In genomic region chr14:101737414-101738367, GRCh38 we compare ENCODE assay signal across 12 cellular contexts. TPM values are rescaled to one million over a fixed set of nuclear protein-coding genes. Genes with fewer than 3 reads are reported as not detected.
DNase-seq lines count a peak whose midpoint lies in the region; ATAC-seq and TF ChIP-seq lines count a peak whose summit lies in the region.
"Had no signal": no experiment of that assay in that cellular context is flagged by ENCODE, and none has a peak within 500 bp of the region (broad histone marks: within the 10 kb centered on the region; RNA-seq: fewer than 3 reads in every experiment).

No MANE protein-coding gene starts in this region.

- no peaks in the 10 kb centered on the region for H3K79me2 ChIP-seq in hepatocyte

- no peaks in the 10 kb centered on the region for H4K20me1 ChIP-seq in hepatocyte (ENCODE audit: insufficient read depth, poor library complexity, severe bottlenecking)

- H3K4me3 Mint-ChIP-seq in CD4-positive, alpha-beta memory T cell: no peak overlapping the region
- no peak overlapping the region for H3K4me3 Mint-ChIP-seq in activated CD4-positive, alpha-beta T cell treated with anti-CD3 and anti-CD28 coated beads, Interleukin-2, amount 10 ng/mL, durations not matched to agents 7 days and 5 days
- H3K4me3 Mint-ChIP-seq: mesothelial cell of epicardium had no signal

- H3K36me3 ChIP-seq in CD4-positive, alpha-beta memory T cell (ENCODE audit: insufficient read depth, low read length): no peaks in the 10 kb centered on the region
- no peaks in the 10 kb centered on the region for H3K36me3 ChIP-seq in hepatocyte (replicated peaks; ENCODE audit: insufficient read depth, low read depth)
- H3K36me3 ChIP-seq: Peyer's patch, thoracic aorta had no signal

- H2AFZ ChIP-seq in hepatocyte: no peak overlapping the region

- no peak for TF ChIP-seq CTCF in hepatocyte (IDR thresholded peaks at IDR 0.05; ENCODE audit: poor library complexity)

- POLR2A ChIA-PET in CD4-positive, alpha-beta memory T cell (lab: Charles Lee; ENCODE audit: partially characterized antibody): interaction anchor here (1.3 kb wide), 1 partner anchor 15 kb away, joined by 6 read pairs; no protein-coding TSS in a partner anchor
- POLR2A ChIA-PET in activated CD4-positive, alpha-beta T cell treated with anti-CD3 and anti-CD28 coated beads, Interleukin-2, amount 10 ng/mL, durations not matched to agents 7 days and 5 days (lab: Charles Lee): no interaction called here
- POLR2A ChIA-PET in HEK293T (lab: Yijun Ruan, JAX): no interaction called here

- no peaks in the 10 kb centered on the region for H3K9me2 ChIP-seq in hepatocyte (replicated peaks; ENCODE audit: insufficient read depth)

- intact Hi-C loops in CD4-positive, alpha-beta memory T cell (cut with micrococcal nuclease): loop anchor here (2.0 kb wide), 1 partner anchor 15 kb away; no protein-coding TSS in a partner anchor
- intact Hi-C loops in left colon (cut with DNase I, micrococcal nuclease): no loop called here

- 83% methylated on average over 11 of the region's 11 CpGs for whole genome bisulfite sequencing in hepatocyte (ENCODE audit: low lambda C conversion rate, missing lambda C conversion rate)

- H3K4me1 ChIP-seq in CD4-positive, alpha-beta memory T cell (ENCODE audit: insufficient read depth, low read length): peaks cover 13% of the 10 kb centered on the region
- no peaks in the 10 kb centered on the region for H3K4me1 ChIP-seq in hepatocyte (ENCODE audit: insufficient read depth)
- H3K4me1 ChIP-seq: Peyer's patch had no signal

- peaks cover 0 to 30% (median 17%) of the 10 kb centered on the region in 8 donors for H3K9me3 Mint-ChIP-seq in CD4-positive, alpha-beta memory T cell
- H3K9me3 Mint-ChIP-seq in activated CD4-positive, alpha-beta T cell treated with anti-CD3 and anti-CD28 coated beads, Interleukin-2, amount 10 ng/mL, durations not matched to agents 7 days and 5 days: peaks cover 29% of the 10 kb centered on the region

- H3K4me1 Mint-ChIP-seq in CD4-positive, alpha-beta memory T cell: peaks cover 5 to 25% (median 9%) of the 10 kb centered on the region in 4 donors
- peaks cover 19% of the 10 kb centered on the region for H3K4me1 Mint-ChIP-seq in activated CD4-positive, alpha-beta T cell treated with anti-CD3 and anti-CD28 coated beads, Interleukin-2, amount 10 ng/mL, durations not matched to agents 7 days and 5 days
- H3K4me1 Mint-ChIP-seq: mesothelial cell of epicardium had no signal

- no peaks in the 10 kb centered on the region for H3K27me3 Mint-ChIP-seq in CD4-positive, alpha-beta memory T cell
- no peaks in the 10 kb centered on the region for H3K27me3 Mint-ChIP-seq in activated CD4-positive, alpha-beta T cell treated with anti-CD3 and anti-CD28 coated beads, Interleukin-2, amount 10 ng/mL, durations not matched to agents 7 days and 5 days

- no peak overlapping the region for H3K4me2 ChIP-seq in hepatocyte

- DNase-seq in CD4-positive, alpha-beta memory T cell: peak in 1 of 5 donors; percentile 28
- peak; percentile 34 for DNase-seq in activated CD4-positive, alpha-beta T cell treated with anti-CD3 and anti-CD28 coated beads, Interleukin-2, amount 10 ng/mL, durations not matched to agents 7 days and 5 days
- no peak for DNase-seq in left colon
- no peak for DNase-seq in HEK293T (ENCODE audit: extremely low spot score)
- no peak for DNase-seq in hippocampal formation (lab: John Stamatoyannopoulos, UW)
- DNase-seq in hepatocyte (ENCODE audit: low spot score): no peak
- DNase-seq in NCI-H226: no peak
- DNase-seq: GF-D8 had no signal

- H3K27ac Mint-ChIP-seq in CD4-positive, alpha-beta memory T cell: peak overlapping the region; percentile 8 to 92 (median 59)
- no peak overlapping the region for H3K27ac Mint-ChIP-seq in activated CD4-positive, alpha-beta T cell treated with anti-CD3 and anti-CD28 coated beads, Interleukin-2, amount 10 ng/mL, durations not matched to agents 7 days and 5 days
- H3K27ac Mint-ChIP-seq: mesothelial cell of epicardium had no signal

- H3K27ac ChIP-seq in CD4-positive, alpha-beta memory T cell (ENCODE audit: low read depth, low read length): no peak overlapping the region
- H3K27ac ChIP-seq in hepatocyte: no peak overlapping the region
- H3K27ac ChIP-seq: Peyer's patch, thoracic aorta had no signal

- peaks cover 0 to 6% of the 10 kb centered on the region in 2 donors for H3K9me3 ChIP-seq in CD4-positive, alpha-beta memory T cell (ENCODE audit: control insufficient read depth in 1 of 2, low read length in 2 of 2)
- H3K9me3 ChIP-seq in hepatocyte (ENCODE audit: low read depth): no peaks in the 10 kb centered on the region
- H3K9me3 ChIP-seq: thoracic aorta had no signal

- H3K4me3 ChIP-seq in CD4-positive, alpha-beta memory T cell (ENCODE audit: low read length in 2 of 2): no peak overlapping the region
- H3K4me3 ChIP-seq in hepatocyte: no peak overlapping the region
- H3K4me3 ChIP-seq: Peyer's patch, thoracic aorta had no signal

- ATAC-seq in GM18868 (IDR thresholded peaks at IDR 0.05; ENCODE audit: unreplicated experiment): peak; percentile 46
- ATAC-seq in left colon: peak; percentile 44

- H3K36me3 Mint-ChIP-seq in CD4-positive, alpha-beta memory T cell: peaks cover 8 to 16% of the 10 kb centered on the region in 2 donors
- peaks cover 15% of the 10 kb centered on the region for H3K36me3 Mint-ChIP-seq in activated CD4-positive, alpha-beta T cell treated with anti-CD3 and anti-CD28 coated beads, Interleukin-2, amount 10 ng/mL, durations not matched to agents 7 days and 5 days (ENCODE audit: low read depth)
- H3K36me3 Mint-ChIP-seq: mesothelial cell of epicardium had no signal

- H3K27me3 ChIP-seq in CD4-positive, alpha-beta memory T cell (ENCODE audit: insufficient read depth, low read length): no peaks in the 10 kb centered on the region
- no peaks in the 10 kb centered on the region for H3K27me3 ChIP-seq in hepatocyte
- H3K27me3 ChIP-seq: Peyer's patch had no signal

- CTCF ChIA-PET in CD4-positive, alpha-beta memory T cell (lab: Charles Lee; ENCODE audit: partially characterized antibody): interaction anchor here (0.8 to 4.9 kb wide), 5 partner anchors 15 to 34 kb away, joined by 3 to 23 read pairs (median 4); no protein-coding TSS in a partner anchor
- CTCF ChIA-PET in activated CD4-positive, alpha-beta T cell treated with anti-CD3 and anti-CD28 coated beads, Interleukin-2, amount 10 ng/mL, durations not matched to agents 7 days and 5 days (lab: Charles Lee): interaction anchor here (0.6 to 1.4 kb wide), 3 partner anchors 30 to 450 kb away, joined by 3 read pairs; no protein-coding TSS in a partner anchor
- CTCF ChIA-PET in HEK293T (lab: Yijun Ruan, JAX): no interaction called here

TF ChIP-seq in HEK293T, 16 proteins besides CTCF, POLR2A, EP300 and RAD21:
- TF ChIP-seq TARDBP (IDR thresholded peaks at IDR 0.05) (no peak), NFRKB (IDR thresholded peaks at IDR 0.05) (no peak), ZNF384 (IDR thresholded peaks at IDR 0.05) (no peak), CTBP1 (IDR thresholded peaks at IDR 0.05; ENCODE audit: borderline replicate concordance) (no peak), ARNT (IDR thresholded peaks at IDR 0.05) (no peak)
- TF ChIP-seq, protein P1, sequence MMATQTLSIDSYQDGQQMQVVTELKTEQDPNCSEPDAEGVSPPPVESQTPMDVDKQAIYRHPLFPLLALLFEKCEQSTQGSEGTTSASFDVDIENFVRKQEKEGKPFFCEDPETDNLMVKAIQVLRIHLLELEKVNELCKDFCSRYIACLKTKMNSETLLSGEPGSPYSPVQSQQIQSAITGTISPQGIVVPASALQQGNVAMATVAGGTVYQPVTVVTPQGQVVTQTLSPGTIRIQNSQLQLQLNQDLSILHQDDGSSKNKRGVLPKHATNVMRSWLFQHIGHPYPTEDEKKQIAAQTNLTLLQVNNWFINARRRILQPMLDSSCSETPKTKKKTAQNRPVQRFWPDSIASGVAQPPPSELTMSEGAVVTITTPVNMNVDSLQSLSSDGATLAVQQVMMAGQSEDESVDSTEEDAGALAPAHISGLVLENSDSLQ (IDR thresholded peaks at IDR 0.05): no peak

RNA-seq across cellular contexts. Expression of gene PPP2R5C, which starts 23.8 kb away (rescaled TPM):
- 100 to 1,000 TPM; 584 to 620 TPM for total RNA-seq in CD4-positive, alpha-beta memory T cell
- 100 to 1,000 TPM; 273 to 278 TPM for polyA plus RNA-seq in CD4-positive, alpha-beta memory T cell
- total RNA-seq in activated CD4-positive, alpha-beta T cell treated with anti-CD3 and anti-CD28 coated beads, Interleukin-2, amount 10 ng/mL, durations not matched to agents 7 days and 5 days: 100 to 1,000 TPM; 291 to 300 TPM
- total RNA-seq in left colon: 100 to 1,000 TPM; 139 to 144 TPM
- total RNA-seq in hepatocyte: 69.0 and 78.0 TPM in 2 replicates
- polyA plus RNA-seq in hepatocyte: 46.8 and 47.4 TPM in 2 replicates
